1 cellular context compared by ENCODE assay signal in genomic region chr15:99558571-99558970, GRCh38.
TF ChIP-seq lines count a peak whose summit lies in the region.

No MANE protein-coding gene starts in this region.

TF ChIP-seq in K562, 482 proteins besides CTCF, POLR2A, EP300 and RAD21 (continued from another document):
- no peak for TF ChIP-seq MYC (IDR thresholded peaks at IDR 0.05; ENCODE audit: low read depth, low read length)
- TF ChIP-seq MYC (CRISPR knock-in tag; IDR thresholded peaks at IDR 0.05; ENCODE audit: borderline replicate concordance, low read depth): no peak
- TF ChIP-seq CBFA2T3 (IDR thresholded peaks at IDR 0.05): peak; percentile 40
- TF ChIP-seq COPS2 (conservative IDR thresholded peaks at IDR 0.05): no peak
- TF ChIP-seq TRIM24 (IDR thresholded peaks at IDR 0.05): no peak
- no peak for TF ChIP-seq TBP (optimal IDR thresholded peaks at IDR 0.05; ENCODE audit: low read depth, low read length)
- peak; percentile 72 to 87; a peak in 3 of 4 replicates for TF ChIP-seq KDM1A (IDR thresholded peaks at IDR 0.05)
- 0 out of 2 replicates have a peak, but pooled peaks have one; percentile 23 for TF ChIP-seq TEAD4 (IDR thresholded peaks at IDR 0.05; ENCODE audit: low read length)
- no peak for TF ChIP-seq TEAD4 (CRISPR knock-in tag; IDR thresholded peaks at IDR 0.05; ENCODE audit: borderline replicate concordance)
